In the genomic region with DNA sequence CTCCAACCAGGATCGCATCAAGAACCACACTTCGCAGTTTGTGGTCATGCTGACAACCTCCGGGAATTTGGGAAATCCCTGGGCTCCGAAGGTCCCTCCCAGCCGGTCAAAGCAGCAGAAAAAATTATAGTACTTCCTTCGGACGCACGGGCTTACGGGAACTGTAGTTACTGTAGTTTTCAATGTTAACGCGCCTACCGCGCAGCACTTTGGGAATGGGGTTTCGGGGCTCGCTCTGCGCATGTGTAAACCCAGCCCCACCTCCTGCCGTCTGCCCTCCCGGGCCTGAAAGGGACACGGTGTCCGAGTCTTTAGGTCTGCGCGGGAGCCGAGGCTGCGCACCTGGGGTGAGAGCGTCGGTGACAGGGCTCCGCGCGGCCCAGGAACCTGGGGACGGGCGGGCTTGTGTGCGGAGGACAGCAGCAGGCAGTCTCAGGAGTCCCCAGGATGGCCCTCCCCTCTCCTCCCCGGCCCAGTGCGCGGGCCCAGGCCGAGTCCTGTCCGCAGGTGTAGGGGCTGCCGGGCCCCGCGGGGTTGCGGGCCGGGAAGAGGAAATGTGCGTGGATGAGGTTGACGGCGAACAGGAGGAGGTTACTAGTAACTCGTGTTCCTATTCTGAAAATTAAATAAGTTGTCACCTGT, we compare ENCODE assay signal across 7 cellular contexts. TPM values are rescaled to one million over a fixed set of nuclear protein-coding genes. Genes with fewer than 3 reads are reported as not detected.
DNase-seq lines count a peak whose midpoint lies in the region; ATAC-seq, FAIRE-seq and TF ChIP-seq lines count a peak whose summit lies in the region.
"Not testable (repeated sequence)": the region's sequence is repeated elsewhere in the genome, so short reads cannot be mapped to it uniquely, and the experiment has no call there.

Gene ZNF658, plus strand, starts transcription at position 236 of the 642 bp plus-strand sequence. CDS start 2,837 bp downstream, outside the sequence.

- H3K27ac ChIP-seq in OCI-LY3 (ENCODE audit: low read length); endothelial cell of umbilical vein (ENCODE audit: insufficient read depth, low read depth, low read length): not testable (repeated sequence)
- H3K27ac ChIP-seq in lower lobe of right lung (peak within 1 kb of the TSS; percentile 76), spleen (peak within 1 kb of the TSS in 6 of 8 donors; percentile 20 to 77 (median 65))

- peak within 1 kb of the TSS; percentile 44 for H3K9ac ChIP-seq in OCI-LY3 (ENCODE audit: low read length)
- H3K9ac ChIP-seq in endothelial cell of umbilical vein (replicated peaks; ENCODE audit: extremely low read depth, insufficient read depth, low read length) = not testable (repeated sequence)

- not testable (repeated sequence) for H3K9me3 ChIP-seq in OCI-LY3 (ENCODE audit: insufficient read depth, low read length); endothelial cell of umbilical vein (replicated peaks; ENCODE audit: control insufficient read depth, insufficient read depth, low read length); lower lobe of right lung; spleen

- WGBS in spleen, 5 donors = 0 to 1% (median 0%) methylated on average over 29 to 45 of the region's 46 CpGs

- DNase-seq in activated T-cell treated with anti-CD3 and anti-CD28 coated beads, Interleukin-2, amount 50 U/mL, for 24 hours = peak; percentile 83
- DNase-seq in endothelial cell of umbilical vein (ENCODE audit: low read depth, low spot score) = peak; percentile 91
- peak; percentile 89 for DNase-seq in lower lobe of right lung
- DNase-seq in spleen = peak; percentile 91

- H3K79me2 ChIP-seq in OCI-LY3 (ENCODE audit: low read length); endothelial cell of umbilical vein (ENCODE audit: control insufficient read depth, insufficient read depth, low read length): not testable (repeated sequence)

- not testable (repeated sequence) for H3K36me3 Mint-ChIP-seq in activated T-cell treated with anti-CD3 and anti-CD28 coated beads, Interleukin-2, amount 50 U/mL, for 24 hours (ENCODE audit: low read depth)

- peak within 1 kb of the TSS; percentile 90 for H3K27ac Mint-ChIP-seq in activated T-cell treated with anti-CD3 and anti-CD28 coated beads, Interleukin-2, amount 50 U/mL, for 24 hours

- TF ChIP-seq CTCF in OCI-LY3 (IDR thresholded peaks at IDR 0.05; ENCODE audit: low read depth, low read length); endothelial cell of umbilical vein (IDR thresholded peaks at IDR 0.05; ENCODE audit: extremely low read depth in 1 of 2, insufficient read depth in 1 of 2, low read depth in 1 of 2, low read length in 2 of 2); lower lobe of right lung (IDR thresholded peaks at IDR 0.05); spleen (IDR thresholded peaks at IDR 0.05 in 8 of 11, conservative IDR thresholded peaks at IDR 0.05 in 3 of 11): not testable (repeated sequence)

- peak within 1 kb of the TSS; percentile 75 for H3K4me3 ChIP-seq in OCI-LY3 (ENCODE audit: low read length)
- peak within 1 kb of the TSS in 2 of 3 experiments; percentile 51 to 59 for H3K4me3 ChIP-seq in endothelial cell of umbilical vein (replicated peaks in 1 of 3; ENCODE audit: insufficient read depth in 1 of 3, low read depth in 1 of 3, low read length in 3 of 3)
- peak within 1 kb of the TSS; percentile 62 for H3K4me3 ChIP-seq in lower lobe of right lung
- peak within 1 kb of the TSS; percentile 34 to 69 (median 46) for H3K4me3 ChIP-seq in spleen

- H3K9me1 ChIP-seq in endothelial cell of umbilical vein (replicated peaks; ENCODE audit: control insufficient read depth, extremely low read depth, insufficient read depth, low read length) = not testable (repeated sequence)

- intact Hi-C loops in endothelial cell of umbilical vein (cut with micrococcal nuclease); lower lobe of right lung (cut with DNase I); spleen (cut with DNase I; ENCODE audit: low total_unique reads): not testable (repeated sequence)

- not testable (repeated sequence) for H3K4me1 Mint-ChIP-seq in activated T-cell treated with anti-CD3 and anti-CD28 coated beads, Interleukin-2, amount 50 U/mL, for 24 hours (ENCODE audit: low read depth)

- H3K4me2 ChIP-seq in OCI-LY3 (ENCODE audit: low read length) (peak within 1 kb of the TSS; percentile 62), endothelial cell of umbilical vein (ENCODE audit: insufficient read depth, low read length) (peak within 1 kb of the TSS; percentile 58)

- H3K4me3 Mint-ChIP-seq in activated T-cell treated with anti-CD3 and anti-CD28 coated beads, Interleukin-2, amount 50 U/mL, for 24 hours = peak within 1 kb of the TSS; percentile 87

- CTCF ChIA-PET in endothelial cell of umbilical vein (lab: Charles Lee) = not testable (repeated sequence)

- peak; percentile 93 for ATAC-seq in GM18873 (IDR thresholded peaks at IDR 0.05; ENCODE audit: low FRiP score, unreplicated experiment)
- ATAC-seq in HG02943 (IDR thresholded peaks at IDR 0.05; ENCODE audit: low read depth, unreplicated experiment) = peak; percentile 93
- ATAC-seq in lower lobe of right lung = peak; percentile 99 to 100

- not testable (repeated sequence) for H3K27me3 ChIP-seq in OCI-LY3 (ENCODE audit: low read depth, low read length); endothelial cell of umbilical vein (ENCODE audit: control insufficient read depth in 2 of 2, insufficient read depth in 2 of 2, low read length in 2 of 2); lower lobe of right lung (ENCODE audit: low read depth); spleen (replicated peaks in 1 of 7)

- dilution Hi-C loops in endothelial cell of umbilical vein (cut with MboI; ENCODE audit: extremely low pct_ligation_motif_present, low sequenced_read_pairs) = not testable (repeated sequence)

- peak within 1 kb of the TSS; percentile 39; the same call in 1 of the 2 replicates for H2AFZ ChIP-seq in OCI-LY3 (ENCODE audit: low read depth, low read length)
- peak within 1 kb of the TSS; percentile 51 for H2AFZ ChIP-seq in endothelial cell of umbilical vein (ENCODE audit: low read depth, low read length)

- not testable (repeated sequence) for TF ChIP-seq POLR2A in endothelial cell of umbilical vein (IDR thresholded peaks at IDR 0.05; ENCODE audit: low read depth, low read length); spleen (IDR thresholded peaks at IDR 0.05)

- FAIRE-seq in endothelial cell of umbilical vein (lab: Jason Lieb, UNC) = not testable (repeated sequence)

- not testable (repeated sequence) for H3K4me1 ChIP-seq in OCI-LY3 (ENCODE audit: low read length); endothelial cell of umbilical vein (ENCODE audit: control insufficient read depth, extremely low read depth, insufficient read depth, low read length); lower lobe of right lung; spleen

- BruUV-seq in endothelial cell of umbilical vein (replicated peaks; lab: Mats Ljungman, UMichigan) = TSS peak; percentile 55

- H4K20me1 ChIP-seq in OCI-LY3 (ENCODE audit: insufficient read depth, low read length); endothelial cell of umbilical vein (replicated peaks; ENCODE audit: control insufficient read depth, extremely low read depth, insufficient read depth, low read length): not testable (repeated sequence)

- POLR2A ChIA-PET in endothelial cell of umbilical vein (lab: Charles Lee) = not testable (repeated sequence)

- not testable (repeated sequence) for H3K27me3 Mint-ChIP-seq in activated T-cell treated with anti-CD3 and anti-CD28 coated beads, Interleukin-2, amount 50 U/mL, for 24 hours

- H3K36me3 ChIP-seq in OCI-LY3 (replicated peaks; ENCODE audit: low read depth, low read length); endothelial cell of umbilical vein (ENCODE audit: control insufficient read depth in 2 of 2, extremely low read depth in 1 of 2, insufficient read depth in 2 of 2, low read length in 2 of 2); lower lobe of right lung; spleen: not testable (repeated sequence)

- H3K9me3 Mint-ChIP-seq in activated T-cell treated with anti-CD3 and anti-CD28 coated beads, Interleukin-2, amount 50 U/mL, for 24 hours = not testable (repeated sequence)

RNA-seq across cellular contexts. Expression of gene ZNF658, which starts in this region (rescaled TPM):
- total RNA-seq in endothelial cell of umbilical vein (2.9 and 3.0 TPM in 2 replicates), lower lobe of right lung (5.4 TPM), spleen (1 to 10 TPM; 4.3 to 7.4 (median 5.8) TPM)
- polyA plus RNA-seq in endothelial cell of umbilical vein (0.53 and 0.76 TPM in 2 replicates), spleen (1 to 10 TPM; 1.3 to 2.2 (median 1.6) TPM)
- 0.75 and 1.2 TPM in 2 replicates for polyA plus RNA-seq in endothelial cell of umbilical vein (2011; cell fraction: cytosol; rRNA removed)
- 1.8 and 2.2 TPM in 2 replicates for polyA plus RNA-seq in endothelial cell of umbilical vein (2011; cell fraction: nucleus; rRNA removed)
- 1.5 and 1.9 TPM in 2 replicates for polyA plus RNA-seq in endothelial cell of umbilical vein (2012)
- 2.2 and 2.4 TPM in 2 replicates for polyA minus RNA-seq in endothelial cell of umbilical vein
- polyA minus RNA-seq in endothelial cell of umbilical vein (2011; cell fraction: cytosol; rRNA and poly(A)+ RNA removed) = 1.4 TPM
- polyA minus RNA-seq in endothelial cell of umbilical vein (2011; cell fraction: nucleus; rRNA and poly(A)+ RNA removed) = 2.4 and 3.1 TPM in 2 replicates
